In genomic region chr5:132823481-132824050, GRCh38 we compare ENCODE assay signal across 11 cellular contexts. TPM values are rescaled to one million over a fixed set of nuclear protein-coding genes. Genes with fewer than 3 reads are reported as not detected.
A peak's percentile ranks its signal among the peaks of the same experiment; 100 is the strongest.
DNase-seq lines count a peak whose midpoint lies in the region; ATAC-seq and TF ChIP-seq lines count a peak whose summit lies in the region.
"Had no signal": no experiment of that assay in that cellular context is flagged by ENCODE, and none has a peak within 500 bp of the region (broad histone marks: within the 10 kb centered on the region; RNA-seq: fewer than 3 reads in every experiment).

No MANE protein-coding gene starts in this region.

- peaks cover 45% of the 10 kb centered on the region for H3K27me3 Mint-ChIP-seq in endodermal cell (ENCODE audit: insufficient read depth)
- H3K27me3 Mint-ChIP-seq in mesothelial cell of epicardium (ENCODE audit: low read depth), result peaks cover 26% of the 10 kb centered on the region

- H3K4me3 Mint-ChIP-seq in endodermal cell (peak overlapping the region; percentile 41), mesothelial cell of epicardium (peak overlapping the region; percentile 59)

- H3K9ac ChIP-seq in endodermal cell (ENCODE audit: extremely low read depth, low read length, poor library complexity, severe bottlenecking), result no peak overlapping the region

- no peak for TF ChIP-seq POLR2A in heart left ventricle (IDR thresholded peaks at IDR 0.05)
- no peak for TF ChIP-seq POLR2A in ovary (IDR thresholded peaks at IDR 0.05)

- WGBS in heart left ventricle, 4 donors, result 89 to 91% (median 90%) methylated on average over 6 to 7 of the region's 7 CpGs
- WGBS in endodermal cell (ENCODE audit: insufficient coverage in 1 of 2, insufficient read length in 1 of 2), 2 experiments, result 78 to 100% methylated on average over 2 to 7 of the region's 7 CpGs
- WGBS in aorta, 2 donors, result 80 to 86% methylated on average over 7 of the region's 7 CpGs
- WGBS in ovary, 3 donors, result 64 to 81% (median 71%) methylated on average over 6 to 7 of the region's 7 CpGs

- peaks cover 12% of the 10 kb centered on the region for H3K4me1 Mint-ChIP-seq in endodermal cell
- H3K4me1 Mint-ChIP-seq in mesothelial cell of epicardium, result peaks cover 15% of the 10 kb centered on the region

- no peak for DNase-seq in heart left ventricle
- no peak for DNase-seq in Right ventricle myocardium superior
- no peak for DNase-seq in endodermal cell
- DNase-seq in mesothelial cell of epicardium (ENCODE audit: low spot score in 2 of 2, unreplicated experiment in 2 of 2), result no peak
- DNase-seq in aorta, result no peak
- DNase-seq in ovary, result no peak
- no peak for DNase-seq in sciatic nerve (ENCODE audit: low spot score)
- DNase-seq in HPDE6-E6E7 (ENCODE audit: extremely low spot score), result no peak
- DNase-seq: MG63, NCI-H2171 had no signal

- H3K9me3 ChIP-seq in heart left ventricle, result no peaks in the 10 kb centered on the region
- H3K9me3 ChIP-seq in endodermal cell (ENCODE audit: control insufficient read depth, low read length), result no peaks in the 10 kb centered on the region
- H3K9me3 ChIP-seq in aorta (ENCODE audit: control insufficient read depth, low read length), result no peaks in the 10 kb centered on the region
- no peaks in the 10 kb centered on the region for H3K9me3 ChIP-seq in ovary
- H3K9me3 ChIP-seq: MG63 had no signal

- H3K36me3 ChIP-seq in heart left ventricle (peaks cover 0 to 12% (median 3%) of the 10 kb centered on the region in 9 donors), endodermal cell (ENCODE audit: control insufficient read depth, insufficient read depth, low read length) (no peaks in the 10 kb centered on the region), aorta (ENCODE audit: control insufficient read depth in 1 of 2, insufficient read depth in 2 of 2, low read length in 1 of 2) (no peaks in the 10 kb centered on the region), ovary (no peaks in the 10 kb centered on the region)

- H3K27ac ChIP-seq in heart left ventricle (peak overlapping the region in 1 of 12 donors; percentile 23), endodermal cell (ENCODE audit: low read depth, low read length) (no peak overlapping the region), aorta (ENCODE audit: low read depth in 1 of 2, low read length in 2 of 2) (no peak overlapping the region), ovary (no peak overlapping the region)
- H3K27ac ChIP-seq: epithelial cell of prostate had no signal

- TF ChIP-seq EP300 in ovary (IDR thresholded peaks at IDR 0.05), result no peak

- peaks cover 0 to 25% (median 10%) of the 10 kb centered on the region in 12 donors for H3K4me1 ChIP-seq in heart left ventricle
- peaks cover 4% of the 10 kb centered on the region for H3K4me1 ChIP-seq in endodermal cell (ENCODE audit: control insufficient read depth, insufficient read depth, low read length)
- no peaks in the 10 kb centered on the region for H3K4me1 ChIP-seq in aorta (ENCODE audit: control insufficient read depth in 1 of 2, insufficient read depth in 2 of 2, low read length in 2 of 2)
- H3K4me1 ChIP-seq in ovary (ENCODE audit: insufficient read depth), result peaks cover 8% of the 10 kb centered on the region

- ATAC-seq in heart left ventricle, result peak in 2 of 4 donors; percentile 6 to 27
- no peak for ATAC-seq in Right ventricle myocardium superior (ENCODE audit: poor library complexity)
- ATAC-seq in aorta (ENCODE audit: low FRiP score), result peak; percentile 3
- ATAC-seq in sciatic nerve, result no peak

- peak overlapping the region; percentile 55 for H3K27ac Mint-ChIP-seq in endodermal cell
- no peak overlapping the region for H3K27ac Mint-ChIP-seq in mesothelial cell of epicardium

- H3K36me3 Mint-ChIP-seq in endodermal cell (ENCODE audit: low read depth), result peaks cover 3% of the 10 kb centered on the region
- H3K36me3 Mint-ChIP-seq in mesothelial cell of epicardium, result no peaks in the 10 kb centered on the region

- H3K4me3 ChIP-seq in heart left ventricle, result peak overlapping the region in 8 of 12 donors; percentile 16 to 47 (median 38)
- no peak overlapping the region for H3K4me3 ChIP-seq in endodermal cell (ENCODE audit: low read length)
- no peak overlapping the region for H3K4me3 ChIP-seq in aorta (ENCODE audit: low read length in 2 of 2)
- H3K4me3 ChIP-seq in ovary, result no peak overlapping the region
- H3K4me3 ChIP-seq: MG63 had no signal

- intact Hi-C loops in heart left ventricle (cut with DNase I) (loop anchor here in 9 of 10 donors (5.0 to 10.0 kb wide), 8 partner anchors 66 to 441 kb away; no protein-coding TSS in a partner anchor), Right ventricle myocardium superior (cut with DNase I) (loop anchor here (10.0 kb wide), 1 partner anchor 319 kb away; no protein-coding TSS in a partner anchor), aorta (cut with DNase I) (loop anchor here in 1 of 2 donors (5.0 kb wide), 1 partner anchor 71 kb away; no protein-coding TSS in a partner anchor), ovary (cut with DNase I) (loop anchor here in 2 of 4 donors (5.0 to 10.0 kb wide), 2 partner anchors 46 to 439 kb away; partner anchors contain the start of gene SEPTIN8 (in 1 of the 2)), sciatic nerve (cut with DNase I) (no loop called here)

- TF ChIP-seq CTCF in heart left ventricle (IDR thresholded peaks at IDR 0.05) (no peak), endodermal cell (conservative IDR thresholded peaks at IDR 0.05) (no peak), mesothelial cell of epicardium (IDR thresholded peaks at IDR 0.05; ENCODE audit: unreplicated experiment) (no peak), ovary (IDR thresholded peaks at IDR 0.05) (no peak)

- H3K9me3 Mint-ChIP-seq in endodermal cell (no peaks in the 10 kb centered on the region), mesothelial cell of epicardium (no peaks in the 10 kb centered on the region)

- H3K27me3 ChIP-seq in heart left ventricle, result peaks cover 0 to 51% (median 0%) of the 10 kb centered on the region in 9 donors
- H3K27me3 ChIP-seq in endodermal cell (ENCODE audit: control insufficient read depth, insufficient read depth, low read length, poor library complexity, severe bottlenecking), result peaks cover 45% of the 10 kb centered on the region
- H3K27me3 ChIP-seq in aorta (ENCODE audit: control insufficient read depth in 1 of 2, insufficient read depth in 2 of 2, low read length in 1 of 2), result no peaks in the 10 kb centered on the region
- H3K27me3 ChIP-seq in ovary, result no peaks in the 10 kb centered on the region
- H3K27me3 ChIP-seq: MG63 had no signal

RNA-seq across cellular contexts. Expression of gene SHROOM1, which starts 6.9 kb away (rescaled TPM):
- total RNA-seq in heart left ventricle (1 to 10 TPM; 2.9 to 6.8 (median 4.7) TPM), Right ventricle myocardium superior (3.6 TPM), endodermal cell (10 to 100 TPM in 1 of 2 donors, 1 to 10 TPM in 1; 6.6 to 14.4 TPM), mesothelial cell of epicardium (8.6 to 12.2 TPM (median 8.6 TPM) in 3 replicates), aorta (10 to 100 TPM in 1 of 2 donors, 1 to 10 TPM in 1; 6.1 to 15.0 TPM), ovary (10 to 100 TPM in 3 of 7 donors, 1 to 10 TPM in 4; 3.8 to 22.4 (median 8.9) TPM), sciatic nerve (33.3 TPM)
- polyA plus RNA-seq in heart left ventricle (1 to 10 TPM; 2.0 to 4.8 TPM), aorta (10 to 100 TPM in 1 of 2 donors, 1 to 10 TPM in 1; 1.4 to 11.7 TPM), ovary (1 to 10 TPM; 4.1 to 5.9 TPM)
- 2.1 TPM for polyA plus RNA-seq in endodermal cell (2013, experiment 1 of 2)
- polyA plus RNA-seq in endodermal cell (2013, experiment 2 of 2), result 0.91 TPM

RNA-seq across cellular contexts. Expression of gene SOWAHA, which starts 10.5 kb away (rescaled TPM):
- total RNA-seq in heart left ventricle (under 1 TPM in 3 of 9 donors, not detected in 6; 0.24 to 0.50 (median 0.38) TPM), Right ventricle myocardium superior (0.13 TPM), endodermal cell (under 1 TPM in 1 of 2 donors, not detected in 1; 0.13 TPM), mesothelial cell of epicardium (0.52 to 0.67 TPM (median 0.64 TPM) in 3 replicates), aorta (under 1 TPM in 1 of 2 donors, not detected in 1; 0.18 TPM), ovary (1 to 10 TPM in 1 of 7 donors, under 1 TPM in 5, not detected in 1; 0.23 to 2.2 (median 0.64) TPM), sciatic nerve (2.5 TPM)
- polyA plus RNA-seq in heart left ventricle (under 1 TPM; 0.03 to 0.08 TPM), aorta (1 to 10 TPM in 1 of 2 donors, under 1 TPM in 1; 0.41 to 9.5 TPM), ovary (under 1 TPM; 0.05 to 0.07 TPM)
- not detected for polyA plus RNA-seq in endodermal cell (2013, experiment 1 of 2)
- not detected for polyA plus RNA-seq in endodermal cell (2013, experiment 2 of 2)

RNA-seq across cellular contexts. Expression of gene GDF9, which starts 42.7 kb away (rescaled TPM):
- total RNA-seq in heart left ventricle, result under 1 TPM in 8 of 9 donors, not detected in 1; 0.25 to 1.00 (median 0.51) TPM
- under 1 TPM; 0.10 to 0.27 TPM for polyA plus RNA-seq in heart left ventricle
- 0.16 TPM for total RNA-seq in Right ventricle myocardium superior
- under 1 TPM; 0.26 to 0.33 TPM for total RNA-seq in endodermal cell
- 0.57 TPM for polyA plus RNA-seq in endodermal cell (2013, experiment 1 of 2)
- 0.33 TPM for polyA plus RNA-seq in endodermal cell (2013, experiment 2 of 2)
- 0.93 to 1.2 TPM (median 0.98 TPM) in 3 replicates for total RNA-seq in mesothelial cell of epicardium
- total RNA-seq in aorta, result under 1 TPM; 0.19 to 0.39 TPM
- under 1 TPM in 1 of 2 donors, not detected in 1; 0.84 TPM for polyA plus RNA-seq in aorta
- total RNA-seq in ovary, result under 1 TPM in 5 of 7 donors, not detected in 2; 0.20 to 0.31 (median 0.27) TPM
- under 1 TPM; 0.60 to 0.93 TPM for polyA plus RNA-seq in ovary
- 0.40 TPM for total RNA-seq in sciatic nerve

RNA-seq across cellular contexts. Expression of gene UQCRQ, which starts 42.9 kb away (rescaled TPM):
- 1,000 to 10,000 TPM in 6 of 9 donors, 100 to 1,000 TPM in 3; 539 to 2,034 (median 1,454) TPM for total RNA-seq in heart left ventricle
- 1,000 to 10,000 TPM in 1 of 2 donors, 100 to 1,000 TPM in 1; 656 to 2,165 TPM for polyA plus RNA-seq in heart left ventricle
- total RNA-seq in Right ventricle myocardium superior, result 1,987 TPM
- total RNA-seq in endodermal cell, result 100 to 1,000 TPM; 261 to 286 TPM
- polyA plus RNA-seq in endodermal cell (2013, experiment 1 of 2), result 271 TPM
- polyA plus RNA-seq in endodermal cell (2013, experiment 2 of 2), result 294 TPM
- total RNA-seq in mesothelial cell of epicardium, result 258 to 329 TPM (median 308 TPM) in 3 replicates
- total RNA-seq in aorta, result 100 to 1,000 TPM; 212 to 249 TPM
- polyA plus RNA-seq in aorta, result 100 to 1,000 TPM; 249 to 397 TPM
- 100 to 1,000 TPM in 6 of 7 donors, 10 to 100 TPM in 1; 91.4 to 231 (median 222) TPM for total RNA-seq in ovary
- 100 to 1,000 TPM; 136 to 220 TPM for polyA plus RNA-seq in ovary
- 187 TPM for total RNA-seq in sciatic nerve

RNA-seq across cellular contexts. Expression of gene SEPTIN8, which starts 46.5 kb away (rescaled TPM):
- total RNA-seq in heart left ventricle (10 to 100 TPM; 24.5 to 47.6 (median 33.8) TPM), Right ventricle myocardium superior (26.3 TPM), endodermal cell (10 to 100 TPM; 49.0 to 56.7 TPM), mesothelial cell of epicardium (54.9 to 58.9 TPM (median 58.6 TPM) in 3 replicates), aorta (100 to 1,000 TPM in 1 of 2 donors, 10 to 100 TPM in 1; 56.7 to 103 TPM), ovary (10 to 100 TPM; 18.7 to 54.5 (median 40.3) TPM), sciatic nerve (59.3 TPM)
- polyA plus RNA-seq in heart left ventricle (10 to 100 TPM; 11.0 to 19.2 TPM), aorta (10 to 100 TPM; 48.6 to 58.2 TPM), ovary (10 to 100 TPM; 23.5 to 36.8 TPM)
- polyA plus RNA-seq in endodermal cell (2013, experiment 1 of 2), result 44.7 TPM
- polyA plus RNA-seq in endodermal cell (2013, experiment 2 of 2), result 40.8 TPM

Comparison
In these comparisons a context has a peak if more than half of its experiments do, and no peak if none do; other contexts are left out.
1. H3K4me3 ChIP-seq: peak in heart left ventricle (8 of 12); none in endodermal cell (single experiment), aorta (0 of 2) and ovary (single experiment).